In the genomic region with DNA sequence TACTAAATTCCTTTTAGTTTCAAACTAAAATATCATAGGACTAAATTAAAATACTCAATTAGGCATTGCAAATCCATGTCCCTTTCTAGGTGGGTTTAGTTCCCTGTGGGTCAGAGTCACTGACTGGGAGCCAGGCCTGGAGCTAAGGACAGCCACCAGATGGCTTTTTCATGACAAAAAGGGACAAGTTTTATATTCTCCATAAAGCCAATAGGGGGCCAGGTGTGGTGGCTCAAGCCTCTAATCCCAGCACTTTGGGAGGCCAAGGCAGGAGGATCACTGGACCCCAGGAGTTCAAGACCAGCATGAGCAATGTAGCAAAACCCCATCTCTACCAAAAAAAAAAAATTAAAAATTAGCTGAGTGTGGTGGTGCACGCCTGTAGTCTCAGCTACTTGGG, we compare ENCODE assay signal across 25 cellular contexts. TPM values are rescaled to one million over a fixed set of nuclear protein-coding genes. Genes with fewer than 3 reads are reported as not detected.
DNase-seq lines count a peak whose midpoint lies in the region; ATAC-seq, FAIRE-seq and TF ChIP-seq lines count a peak whose summit lies in the region.
"Had no signal": no experiment of that assay in that cellular context is flagged by ENCODE, and none has a peak within 500 bp of the region (broad histone marks: within the 10 kb centered on the region; RNA-seq: fewer than 3 reads in every experiment).

No MANE protein-coding gene starts in this region.

- CTCF ChIA-PET in A549 (lab: Yijun Ruan, JAX): interaction anchor here (0.7 to 4.7 kb wide), 7 partner anchors 10 to 232 kb away, joined by 3 to 25 read pairs (median 4); no protein-coding TSS in a partner anchor

- H4K20me1 ChIP-seq in OCI-LY1 (ENCODE audit: insufficient read depth, low read length): no peaks in the 10 kb centered on the region

- H3K9ac ChIP-seq in OCI-LY1 (ENCODE audit: low read length): no peak overlapping the region
- H3K9ac ChIP-seq: KMS-11 had no signal

- H3K4me3 ChIP-seq in A549 (no peak overlapping the region), OCI-LY1 (ENCODE audit: low read depth, low read length, poor library complexity, severe bottlenecking) (no peak overlapping the region)
- H3K4me3 ChIP-seq: ascending aorta, dorsolateral prefrontal cortex, upper lobe of right lung had no signal

- DNase-seq in A549 (ENCODE audit: low read depth in 1 of 2, low spot score in 1 of 2): peak in 1 of 2 experiments; percentile 24
- DNase-seq in erythroblast (lab: John Stamatoyannopoulos, UW): peak; percentile 17 to 40
- DNase-seq in NCI-H510A (lab: John Stamatoyannopoulos, UW): no peak
- DNase-seq in cardiac septum (ENCODE audit: low spot score): no peak
- DNase-seq in stimulated activated CD4-positive, alpha-beta T cell treated with anti-CD3 and anti-CD28 coated beads, Interleukin-12 subunit alpha, Interleukin-12 subunit beta, amount 100 ng/mL, for 4 hours: no peak
- no peak for DNase-seq in nucleus accumbens (lab: John Stamatoyannopoulos, UW)
- DNase-seq: activated CD4-positive, alpha-beta T cell treated with anti-CD3 and anti-CD28 coated beads for 1 hour; activated naive CD4-positive, alpha-beta T cell treated with anti-CD3 and anti-CD28 coated beads, Interleukin-2, amount 50 U/mL, for 16 hours; activated T-cell treated with anti-CD3 and anti-CD28 coated beads, Interleukin-2, amount 50 U/mL, for 4 hours; C1 segment of cervical spinal cord; central memory CD4-positive, alpha-beta T cell; dorsolateral prefrontal cortex; NCI-H1092 treated with DMSO at 0.1 percent for 48 hours; NCI-H2029; Right ventricle myocardium superior; stimulated activated CD8-positive, alpha-beta memory T cell treated with anti-CD3 and anti-CD28 coated beads, Interleukin-4, amount 100 ng/mL, for 48 hours; upper lobe of right lung had no signal

- H3K79me2 ChIP-seq in OCI-LY1 (ENCODE audit: insufficient read depth, low read length): no peaks in the 10 kb centered on the region

- H3K36me3 ChIP-seq in OCI-LY1 (ENCODE audit: insufficient read depth, low read length): no peaks in the 10 kb centered on the region
- H3K36me3 ChIP-seq: ascending aorta, upper lobe of right lung had no signal

- intact Hi-C loops in cardiac septum (cut with DNase I): no loop called here

- H3K4me2 ChIP-seq in A549 (no peak overlapping the region), OCI-LY1 (ENCODE audit: low read length) (no peak overlapping the region)
- H3K4me2 ChIP-seq: KMS-11 had no signal

- no peak for ATAC-seq in A549
- ATAC-seq: activated T-cell treated with anti-CD3 and anti-CD28 coated beads, Interleukin-2, amount 50 U/mL, for 4 hours; sciatic nerve; upper lobe of right lung had no signal

- no peaks in the 10 kb centered on the region for H3K9me2 ChIP-seq in OCI-LY1 (ENCODE audit: low read depth, low read length)

- no peak for FAIRE-seq in A549 (lab: Jason Lieb, UNC)
- FAIRE-seq: GM18507, TTC549 had no signal

- H3K27ac ChIP-seq in A549 (no peak overlapping the region), OCI-LY1 (ENCODE audit: low read depth, low read length, poor library complexity, severe bottlenecking) (no peak overlapping the region)
- H3K27ac ChIP-seq: ascending aorta, dorsolateral prefrontal cortex, epithelial cell of prostate, KMS-11, upper lobe of right lung had no signal

- TF ChIP-seq POLR2A in A549 (IDR thresholded peaks at IDR 0.05; ENCODE audit: low read length) (no peak), erythroblast (IDR thresholded peaks at IDR 0.05; ENCODE audit: low read length) (no peak)

- no peaks in the 10 kb centered on the region for H3F3A ChIP-seq in OCI-LY1 (ENCODE audit: insufficient read depth, low read length)

- no peak for TF ChIP-seq EP300 in A549 (IDR thresholded peaks at IDR 0.05)

- no peaks in the 10 kb centered on the region; the same call in 1 of the 2 replicates for H3K27me3 ChIP-seq in OCI-LY1 (ENCODE audit: insufficient read depth, low read length)
- H3K27me3 ChIP-seq: ascending aorta, upper lobe of right lung had no signal

- H3K4me1 ChIP-seq in A549: peaks cover 34% of the 10 kb centered on the region
- no peaks in the 10 kb centered on the region for H3K4me1 ChIP-seq in OCI-LY1 (ENCODE audit: insufficient read depth, low read length, severe bottlenecking)
- H3K4me1 ChIP-seq: ascending aorta, upper lobe of right lung had no signal

- 96% methylated on average over 1 of the region's 1 CpG for whole genome bisulfite sequencing in A549 (ENCODE audit: missing lambda C conversion rate)

- TF ChIP-seq RAD21 in A549 (conservative IDR thresholded peaks at IDR 0.05 in 1 of 2, IDR thresholded peaks at IDR 0.05 in 1 of 2): no peak

- POLR2A ChIA-PET in A549 (lab: Yijun Ruan, JAX): no interaction called here

- no peaks in the 10 kb centered on the region for H3K9me3 ChIP-seq in A549
- no peaks in the 10 kb centered on the region for H3K9me3 ChIP-seq in OCI-LY1 (ENCODE audit: low read length)
- H3K9me3 ChIP-seq: ascending aorta, upper lobe of right lung had no signal

- H2AFZ ChIP-seq in OCI-LY1 (ENCODE audit: low read length): no peak overlapping the region

- TF ChIP-seq CTCF in A549 (IDR thresholded peaks at IDR 0.05) (no peak; the same call in 2 of the 3 replicates), GM12874 (IDR thresholded peaks at IDR 0.05; ENCODE audit: insufficient read depth, low read depth, low read length) (0 out of 2 replicates have a peak, but pooled peaks have one; percentile 1), OCI-LY1 (IDR thresholded peaks at IDR 0.05; ENCODE audit: low read length) (peak; percentile 30; the same call in 1 of the 2 replicates)

TF ChIP-seq in A549, 52 proteins besides CTCF, POLR2A, EP300 and RAD21:
- TF ChIP-seq SMC3 (IDR thresholded peaks at IDR 0.05) (0 out of 3 replicates have a peak, but pooled peaks have one; percentile 13), FOXS1 (CRISPR knock-in tag; IDR thresholded peaks at IDR 0.05) (no peak), NPAS2 (CRISPR knock-in tag; IDR thresholded peaks at IDR 0.05; ENCODE audit: borderline replicate concordance) (no peak)

RNA-seq across cellular contexts. Expression of a gene that starts 35.4 kb away (rescaled TPM):
- polyA plus RNA-seq in A549 (2011; rRNA removed) (509 and 591 TPM in 2 replicates), A549 (2017; fragmentation: RNase III; extraction: RNeasy Plus Mini Kit Qiagen cat#74134 plus additional on column Dnase treatment) (276 to 288 TPM (median 281 TPM) in 3 replicates)
- 193 and 219 TPM in 2 replicates for polyA plus RNA-seq in A549 (2012; cell fraction: cytosol; rRNA removed)
- polyA plus RNA-seq in A549 (2012; cell fraction: nucleus; rRNA removed): 137 and 145 TPM in 2 replicates
- polyA minus RNA-seq in A549 (2011; rRNA and poly(A)+ RNA removed): 204 and 274 TPM in 2 replicates
- total RNA-seq in cardiac septum: 222 TPM

Comparison
In these comparisons a context has a peak if more than half of its experiments do, and no peak if none do; other contexts are left out.
1. DNase-seq: peak in erythroblast (2 of 2); none in NCI-H510A (single experiment), cardiac septum (single experiment), stimulated activated CD4-positive, alpha-beta T cell treated with anti-CD3 and anti-CD28 coated beads, Interleukin-12 subunit alpha, Interleukin-12 subunit beta, amount 100 ng/mL, for 4 hours (single experiment) and nucleus accumbens (0 of 56).